In genomic region chr5:177593511-177593910, GRCh38 we compare ENCODE assay signal across 10 cellular contexts. TPM values are rescaled to one million over a fixed set of nuclear protein-coding genes. Genes with fewer than 3 reads are reported as not detected.
DNase-seq lines count a peak whose midpoint lies in the region; TF ChIP-seq lines count a peak whose summit lies in the region.
"Had no signal": no experiment of that assay in that cellular context is flagged by ENCODE, and none has a peak within 500 bp of the region (broad histone marks: within the 10 kb centered on the region; RNA-seq: fewer than 3 reads in every experiment).

No MANE protein-coding gene starts in this region.

- peaks cover 54% of the 10 kb centered on the region for H3K36me3 Mint-ChIP-seq in Caco-2 (ENCODE audit: insufficient read depth, unreplicated experiment)
- H3K36me3 Mint-ChIP-seq in neural crest cell (ENCODE audit: low read depth): peaks cover 3% of the 10 kb centered on the region

- H3K4me3 Mint-ChIP-seq in Caco-2 (ENCODE audit: unreplicated experiment) (peak overlapping the region; percentile 84), neural crest cell (peak overlapping the region; percentile 95)

- H3K27me3 ChIP-seq in Caco-2 (replicated peaks; ENCODE audit: control insufficient read depth, insufficient read depth, low read length) (no peaks in the 10 kb centered on the region), MG63 (peaks cover 29% of the 10 kb centered on the region)

- CTCF ChIA-PET in Caco-2 (lab: Charles Lee): no interaction called here

- no peak overlapping the region for H3K4me3 ChIP-seq in Caco-2 (ENCODE audit: low read depth, low read length)
- H3K4me3 ChIP-seq in MG63: peak overlapping the region; percentile 88
- peak overlapping the region; percentile 97 to 99 for H3K4me3 ChIP-seq in cardiac fibroblast (replicated peaks in 1 of 2; ENCODE audit: low read depth in 2 of 2, low read length in 2 of 2)

- TF ChIP-seq CTCF in Caco-2 (IDR thresholded peaks at IDR 0.05; ENCODE audit: insufficient read depth in 1 of 2, low read depth in 1 of 2, low read length in 1 of 2, severe bottlenecking in 1 of 2, unreplicated experiment in 1 of 2) (no peak), cardiac fibroblast (IDR thresholded peaks at IDR 0.05; ENCODE audit: low read depth, low read length) (no peak), neural crest cell (conservative IDR thresholded peaks at IDR 0.05) (no peak)

- no peaks in the 10 kb centered on the region for H3K9me3 ChIP-seq in Caco-2
- no peaks in the 10 kb centered on the region for H3K9me3 ChIP-seq in MG63
- H3K9me3 ChIP-seq: prostate gland had no signal

- H3K27me3 Mint-ChIP-seq in Caco-2 (ENCODE audit: insufficient read depth, unreplicated experiment) (no peaks in the 10 kb centered on the region), neural crest cell (ENCODE audit: low read depth) (peaks cover 42% of the 10 kb centered on the region)

- peaks cover 16% of the 10 kb centered on the region for H3K4me1 ChIP-seq in Caco-2

- H3K27ac Mint-ChIP-seq in Caco-2 (ENCODE audit: unreplicated experiment): peak overlapping the region; percentile 88
- H3K27ac Mint-ChIP-seq in neural crest cell (ENCODE audit: unreplicated experiment): no peak overlapping the region

- peaks cover 13% of the 10 kb centered on the region for H3K4me1 Mint-ChIP-seq in Caco-2 (ENCODE audit: low read depth, unreplicated experiment)
- peaks cover 16% of the 10 kb centered on the region for H3K4me1 Mint-ChIP-seq in neural crest cell

- POLR2A ChIA-PET in Caco-2 (lab: Charles Lee): no interaction called here

- H3K9me3 Mint-ChIP-seq in Caco-2 (ENCODE audit: unreplicated experiment): no peaks in the 10 kb centered on the region
- no peaks in the 10 kb centered on the region for H3K9me3 Mint-ChIP-seq in neural crest cell

- intact Hi-C loops in Caco-2 (cut with micrococcal nuclease; ENCODE audit: unreplicated experiment): no loop called here

- DNase-seq in Caco-2 (peak in 1 of 2 experiments; percentile 25), MG63 (no peak), cardiac fibroblast (ENCODE audit: low read depth in 2 of 2) (no peak), neural crest cell (ENCODE audit: low read depth, low spot score) (no peak), NCI-H2196 (lab: John Stamatoyannopoulos, UW; ENCODE audit: unreplicated experiment) (no peak), NCI-H446 treated with DMSO at 0.1 percent for 48 hours (lab: John Stamatoyannopoulos, UW) (no peak), NCI-H345 (lab: John Stamatoyannopoulos, UW) (no peak), iPS-NIHi7 (ENCODE audit: extremely low spot score) (no peak)
- DNase-seq: NCI-H1694 treated with DMSO at 0.1 percent for 48 hours had no signal

- no TSS peak for BruUV-seq in Caco-2 (replicated peaks; lab: Mats Ljungman, UMichigan)

- H3K36me3 ChIP-seq in Caco-2 (ENCODE audit: control insufficient read depth, insufficient read depth, low read length) (peaks cover 15% of the 10 kb centered on the region), MG63 (peaks cover 47% of the 10 kb centered on the region)

RNA-seq across cellular contexts. Expression of gene TMED9, which starts 1.5 kb away (rescaled TPM):
- 236 and 240 TPM in 2 replicates for total RNA-seq in Caco-2 (2022)
- 310 and 483 TPM in 2 replicates for total RNA-seq in MG63 (2014; rRNA removed; shearing (Covaris generic); ENCODE audit: low replicate concordance)
- total RNA-seq in neural crest cell: 108 and 113 TPM in 2 replicates

RNA-seq across cellular contexts. Expression of gene B4GALT7, which starts 6.4 kb away (rescaled TPM):
- total RNA-seq in Caco-2 (2022) (28.8 and 30.0 TPM in 2 replicates), neural crest cell (30.0 and 30.1 TPM in 2 replicates)
- total RNA-seq in MG63 (2014; rRNA removed; shearing (Covaris generic); ENCODE audit: low replicate concordance): 21.7 and 46.5 TPM in 2 replicates

RNA-seq across cellular contexts. Expression of gene FAM193B, which starts 39.1 kb away (rescaled TPM):
- 72.9 and 82.7 TPM in 2 replicates for total RNA-seq in Caco-2 (2022)
- total RNA-seq in MG63 (2014; rRNA removed; shearing (Covaris generic); ENCODE audit: low replicate concordance): 17.5 and 22.3 TPM in 2 replicates
- total RNA-seq in neural crest cell: 96.3 and 98.4 TPM in 2 replicates
